In genomic region chr16:20918486-20919239, GRCh38 we compare ENCODE assay signal across 1 cellular context.
TF ChIP-seq lines count a peak whose summit lies in the region.

No MANE protein-coding gene starts in this region.

TF ChIP-seq in K562, 482 proteins besides CTCF, POLR2A, EP300 and RAD21 (continued from another document):
- TF ChIP-seq TRIM25 (IDR thresholded peaks at IDR 0.05; ENCODE audit: borderline replicate concordance) (no peak), ZNF445 (CRISPR knock-in tag; IDR thresholded peaks at IDR 0.05; ENCODE audit: low read depth) (no peak), STAG1 (CRISPR knock-in tag; IDR thresholded peaks at IDR 0.05; ENCODE audit: borderline replicate concordance) (no peak), GTF2E2 (tag; IDR thresholded peaks at IDR 0.05) (peak; percentile 25; the same call in 1 of the 2 replicates), GABPB1 (CRISPR knock-in tag; IDR thresholded peaks at IDR 0.05) (no peak), ZNF398 (CRISPR knock-in tag; IDR thresholded peaks at IDR 0.05) (no peak)
- TF ChIP-seq, protein P1, sequence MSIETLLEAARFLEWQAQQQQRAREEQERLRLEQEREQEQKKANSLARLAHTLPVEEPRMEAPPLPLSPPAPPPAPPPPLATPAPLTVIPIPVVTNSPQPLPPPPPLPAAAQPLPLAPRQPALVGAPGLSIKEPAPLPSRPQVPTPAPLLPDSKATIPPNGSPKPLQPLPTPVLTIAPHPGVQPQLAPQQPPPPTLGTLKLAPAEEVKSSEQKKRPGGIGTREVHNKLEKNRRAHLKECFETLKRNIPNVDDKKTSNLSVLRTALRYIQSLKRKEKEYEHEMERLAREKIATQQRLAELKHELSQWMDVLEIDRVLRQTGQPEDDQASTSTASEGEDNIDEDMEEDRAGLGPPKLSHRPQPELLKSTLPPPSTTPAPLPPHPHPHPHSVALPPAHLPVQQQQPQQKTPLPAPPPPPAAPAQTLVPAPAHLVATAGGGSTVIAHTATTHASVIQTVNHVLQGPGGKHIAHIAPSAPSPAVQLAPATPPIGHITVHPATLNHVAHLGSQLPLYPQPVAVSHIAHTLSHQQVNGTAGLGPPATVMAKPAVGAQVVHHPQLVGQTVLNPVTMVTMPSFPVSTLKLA (conservative IDR thresholded peaks at IDR 0.05) = peak; percentile 68 to 87
